8 cellular contexts compared by ENCODE assay signal in the genomic region with DNA sequence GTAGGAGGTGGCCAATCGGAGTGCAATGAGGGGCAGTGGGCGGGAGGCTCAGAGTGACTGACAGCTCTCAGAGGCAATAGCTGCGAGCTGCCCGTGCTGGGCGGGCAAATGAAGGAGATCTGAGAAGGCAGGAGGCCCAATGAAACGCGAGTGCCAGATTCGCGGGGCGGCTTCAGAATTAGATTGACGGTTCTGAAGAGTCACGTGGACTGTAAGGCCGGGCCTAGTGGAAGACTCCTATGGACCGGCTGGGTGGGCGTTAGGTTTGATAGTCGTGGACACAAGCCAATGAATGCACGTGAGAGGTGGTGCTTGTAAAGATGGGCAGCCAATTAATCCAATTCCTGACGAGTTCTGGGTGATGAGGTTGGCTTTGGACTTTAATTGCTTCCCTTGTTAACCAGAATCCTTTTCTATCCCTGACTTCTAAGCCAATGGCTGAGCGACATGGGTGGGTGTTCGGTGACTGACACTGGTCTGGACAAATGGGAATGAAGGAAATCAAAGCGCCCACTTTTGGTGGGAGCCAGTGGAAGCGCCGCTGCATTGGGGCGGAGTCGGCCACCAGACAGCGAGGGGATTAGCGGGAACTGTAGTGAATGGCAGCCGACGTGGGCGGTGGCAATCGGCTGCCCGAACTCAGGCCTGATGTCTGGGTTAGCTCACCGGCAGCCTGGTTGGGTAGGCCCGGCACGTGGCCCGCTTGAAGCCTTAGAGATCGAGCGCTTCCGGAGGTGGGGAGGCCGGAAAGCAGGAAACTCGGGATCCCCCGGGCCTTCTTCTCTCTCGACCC.
A peak's percentile ranks its signal among the peaks of the same experiment; 100 is the strongest.
DNase-seq lines count a peak whose midpoint lies in the region; ATAC-seq lines count a peak whose summit lies in the region.

No MANE protein-coding gene starts in this region.

- DNase-seq in AG20443 (ENCODE audit: low spot score): peak; percentile 98
- peak; percentile 100 for DNase-seq in NCI-H345 treated with DMSO at 0.1 percent for 48 hours (lab: John Stamatoyannopoulos, UW; ENCODE audit: unreplicated experiment)
- peak; percentile 98 for DNase-seq in activated CD4-positive, CD25-positive, alpha-beta regulatory T cell treated with anti-CD3 and anti-CD28 coated beads, Interleukin-2, amount 50 U/mL, for 16 hours (ENCODE audit: low read depth, low spot score)
- DNase-seq in central memory CD8-positive, alpha-beta T cell (ENCODE audit: low spot score in 2 of 2): peak; percentile 92 to 100
- DNase-seq in islet precursor cell: peak; percentile 100
- DNase-seq in stimulated activated CD4-positive, alpha-beta T cell treated with anti-CD3 and anti-CD28 coated beads, Interleukin-12 subunit alpha, Interleukin-12 subunit beta, amount 100 ng/mL, for 4 hours: peak; percentile 97

- H3K4me3 Mint-ChIP-seq in central memory CD8-positive, alpha-beta T cell: peak overlapping the region; percentile 69

- H3K27ac Mint-ChIP-seq in central memory CD8-positive, alpha-beta T cell (ENCODE audit: low read depth): peak overlapping the region; percentile 72

- ATAC-seq in GM19043 (IDR thresholded peaks at IDR 0.05; ENCODE audit: low read depth, unreplicated experiment): peak; percentile 82
- peak; percentile 82 for ATAC-seq in HG03342 (IDR thresholded peaks at IDR 0.05; ENCODE audit: unreplicated experiment)
- ATAC-seq in central memory CD8-positive, alpha-beta T cell (replicated peaks; ENCODE audit: extremely low read depth, poor library complexity, severe bottlenecking): peak; percentile 91

- peaks cover 15% of the 10 kb centered on the region for H3K36me3 Mint-ChIP-seq in central memory CD8-positive, alpha-beta T cell (ENCODE audit: insufficient read depth)

- no peaks in the 10 kb centered on the region for H3K9me3 Mint-ChIP-seq in central memory CD8-positive, alpha-beta T cell

- peaks cover 37% of the 10 kb centered on the region for H3K4me1 Mint-ChIP-seq in central memory CD8-positive, alpha-beta T cell

- no peaks in the 10 kb centered on the region for H3K27me3 Mint-ChIP-seq in central memory CD8-positive, alpha-beta T cell

Comparison
In these comparisons a context has a peak if more than half of its experiments do, and no peak if none do; other contexts are left out.
1. Peak in every context shown above with its lines: DNase-seq and ATAC-seq.